In genomic region chr1:17400725-17401341, GRCh38 we compare ENCODE assay signal across 26 cellular contexts. TPM values are rescaled to one million over a fixed set of nuclear protein-coding genes. Genes with fewer than 3 reads are reported as not detected.
A peak's percentile ranks its signal among the peaks of the same experiment; 100 is the strongest.
DNase-seq lines count a peak whose midpoint lies in the region; ATAC-seq, FAIRE-seq and TF ChIP-seq lines count a peak whose summit lies in the region.
"Had no signal": no experiment of that assay in that cellular context is flagged by ENCODE, and none has a peak within 500 bp of the region (broad histone marks: within the 10 kb centered on the region; RNA-seq: fewer than 3 reads in every experiment).

No MANE protein-coding gene starts in this region.

- H3K9ac ChIP-seq in HepG2 (ENCODE audit: insufficient read depth, low read depth, low read length) = no peak overlapping the region
- H3K9ac ChIP-seq: KMS-11 had no signal

- POLR2A ChIA-PET in HepG2 (lab: Yijun Ruan, JAX) = no interaction called here
- POLR2A ChIA-PET in HEK293 (lab: Yijun Ruan, JAX) = no interaction called here

- no peaks in the 10 kb centered on the region for H3K4me1 Mint-ChIP-seq in progenitor cell of endocrine pancreas (ENCODE audit: low read depth)
- H3K4me1 Mint-ChIP-seq: B cell had no signal

- BruUV-seq in HepG2 (replicated peaks; lab: Mats Ljungman, UMichigan) = no TSS peak

- TF ChIP-seq EP300 in HepG2 (IDR thresholded peaks at IDR 0.05; ENCODE audit: low read depth in 2 of 2, low read length in 2 of 2) (no peak), HepG2 (CRISPR knock-in tag; IDR thresholded peaks at IDR 0.05; ENCODE audit: borderline replicate concordance) (no peak)

- no peaks in the 10 kb centered on the region for H4K20me1 ChIP-seq in HepG2 (ENCODE audit: insufficient read depth, low read length)

- TF ChIP-seq POLR2A in HepG2 (IDR thresholded peaks at IDR 0.05; ENCODE audit: insufficient read depth in 1 of 2, low read depth in 2 of 2, low read length in 2 of 2) = no peak
- no peak for TF ChIP-seq POLR2A in right lobe of liver (IDR thresholded peaks at IDR 0.05)
- no peak for TF ChIP-seq POLR2A in uterus (IDR thresholded peaks at IDR 0.05)

- no peak overlapping the region for H3K4me2 ChIP-seq in HepG2 (ENCODE audit: low read depth, low read length)
- H3K4me2 ChIP-seq: A549, KMS-11 had no signal

- DNase-seq in HepG2 (ENCODE audit: low spot score) = no peak
- no peak for DNase-seq in right lobe of liver
- DNase-seq in iPS-NIHi11 (ENCODE audit: low spot score) = peak; percentile 58
- DNase-seq in progenitor cell of endocrine pancreas (ENCODE audit: low spot score, unreplicated experiment) = no peak
- DNase-seq in uterus = no peak
- DNase-seq in SKM-1 treated with dmso at 0.1 percent for 144 hours (lab: John Stamatoyannopoulos, UW; ENCODE audit: unreplicated experiment) = no peak
- DNase-seq: EL, GF-D8, HCEC 1CT, NCI-H1092 treated with DMSO at 0.1 percent for 48 hours, NCI-H1436 treated with DMSO at 0.1 percent for 48 hours, NCI-H1930, NCI-H2171, NCI-H524 treated with DMSO at 0.1 percent for 48 hours, OCI-M1, Right ventricle myocardium superior had no signal

- no peak overlapping the region for H3K27ac Mint-ChIP-seq in progenitor cell of endocrine pancreas
- H3K27ac Mint-ChIP-seq: B cell, CD14-positive monocyte had no signal

- CTCF ChIA-PET in HepG2 (lab: Yijun Ruan, JAX; ENCODE audit: low intra/inter-chr PET ratio, low total read pairs) = no interaction called here
- CTCF ChIA-PET in HEK293 (lab: Yijun Ruan, JAX) = interaction anchor here (0.6 to 1.2 kb wide), 3 partner anchors 10 to 340 kb away, joined by 3 to 4 read pairs (median 4); no protein-coding TSS in a partner anchor

- no peaks in the 10 kb centered on the region for H3K36me3 Mint-ChIP-seq in progenitor cell of endocrine pancreas (ENCODE audit: insufficient read depth)
- H3K36me3 Mint-ChIP-seq: CD14-positive monocyte had no signal

- TF ChIP-seq CTCF in HepG2 (CRISPR knock-in tag; IDR thresholded peaks at IDR 0.05) = no peak
- TF ChIP-seq CTCF in right lobe of liver (IDR thresholded peaks at IDR 0.05) = no peak
- no peak for TF ChIP-seq CTCF in HEK293 (tag by site-specific recombination; IDR thresholded peaks at IDR 0.05)
- TF ChIP-seq CTCF in progenitor cell of endocrine pancreas (IDR thresholded peaks at IDR 0.05; ENCODE audit: unreplicated experiment) = peak; percentile 18
- no peak for TF ChIP-seq CTCF in uterus (IDR thresholded peaks at IDR 0.05)

- H3K27me3 ChIP-seq in HepG2 (ENCODE audit: control insufficient read depth in 1 of 2, insufficient read depth in 2 of 2, low read length in 2 of 2) (peaks cover 0 to 5% of the 10 kb centered on the region in 2 experiments; a peak in 2 of 5 replicates), right lobe of liver (no peaks in the 10 kb centered on the region), uterus (no peaks in the 10 kb centered on the region)

- peak; percentile 62 for ATAC-seq in HepG2
- ATAC-seq in right lobe of liver = no peak
- no peak for ATAC-seq in HG03342 (IDR thresholded peaks at IDR 0.05; ENCODE audit: unreplicated experiment)
- ATAC-seq: A549 had no signal

- H3K36me3 ChIP-seq in HepG2 (replicated peaks in 1 of 2; ENCODE audit: control insufficient read depth in 1 of 2, insufficient read depth in 2 of 2, low read length in 2 of 2) (no peaks in the 10 kb centered on the region), right lobe of liver (no peaks in the 10 kb centered on the region), HEK293 (ENCODE audit: control insufficient read depth in 2 of 2, insufficient read depth in 1 of 2, low read length in 2 of 2) (peaks cover 0 to 3% of the 10 kb centered on the region in 2 experiments; a peak in 1 of 3 replicates), uterus (no peaks in the 10 kb centered on the region)

- no peak for TF ChIP-seq RAD21 in HepG2 (CRISPR knock-in tag; IDR thresholded peaks at IDR 0.05)

- H3K79me2 ChIP-seq in HepG2 (ENCODE audit: insufficient read depth, low read length) = no peaks in the 10 kb centered on the region

- H3K9me3 ChIP-seq in HepG2 (ENCODE audit: low read length) (no peaks in the 10 kb centered on the region), right lobe of liver (no peaks in the 10 kb centered on the region), HEK293 (ENCODE audit: control insufficient read depth, insufficient read depth, low read depth, low read length) (no peaks in the 10 kb centered on the region), uterus (no peaks in the 10 kb centered on the region)
- H3K9me3 ChIP-seq: A549 had no signal

- in situ Hi-C loops in HepG2 (cut with HindIII; ENCODE audit: extremely low pct_ligation_motif_present, low pct_unique_long_range_greater_than_20kb) = no loop called here

- H3K4me3 ChIP-seq in HepG2 (replicated peaks in 1 of 3; ENCODE audit: insufficient read depth in 1 of 3, low read depth in 2 of 3, low read length in 3 of 3) = no peak overlapping the region
- H3K4me3 ChIP-seq in right lobe of liver = no peak overlapping the region
- H3K4me3 ChIP-seq in HEK293 (ENCODE audit: low read depth, low read length) = no peak overlapping the region
- no peak overlapping the region for H3K4me3 ChIP-seq in uterus
- H3K4me3 ChIP-seq: A549 had no signal

- WGBS in HepG2 (ENCODE audit: low lambda C conversion rate) = 47% methylated on average over 6 of the region's 11 CpGs
- 95% methylated on average over 6 of the region's 11 CpGs for WGBS in right lobe of liver (ENCODE audit: insufficient coverage, low coverage, low lambda C conversion rate, missing lambda C conversion rate)

- H3K9me3 Mint-ChIP-seq in progenitor cell of endocrine pancreas (ENCODE audit: low read depth) = no peaks in the 10 kb centered on the region
- H3K9me3 Mint-ChIP-seq: CD14-positive monocyte had no signal

- intact Hi-C loops in HepG2 (cut with micrococcal nuclease; ENCODE audit: unreplicated experiment) (no loop called here), right lobe of liver (cut with DNase I) (no loop called here), uterus (cut with DNase I; ENCODE audit: low total_unique reads) (no loop called here)

- H3K4me3 Mint-ChIP-seq in progenitor cell of endocrine pancreas (ENCODE audit: low read depth) = no peak overlapping the region
- H3K4me3 Mint-ChIP-seq: B cell, CD14-positive monocyte had no signal

- H2AFZ ChIP-seq in HepG2 (ENCODE audit: low read length) = no peak overlapping the region

- H3K27me3 Mint-ChIP-seq in progenitor cell of endocrine pancreas = peaks cover 2% of the 10 kb centered on the region
- H3K27me3 Mint-ChIP-seq: B cell had no signal

- no peak for FAIRE-seq in HepG2 (lab: Jason Lieb, UNC)
- FAIRE-seq: A549, D721Med, GM19239 had no signal

- H3K27ac ChIP-seq in HepG2 (ENCODE audit: extremely low read length, insufficient read depth, low read length) = no peak overlapping the region
- H3K27ac ChIP-seq in right lobe of liver = no peak overlapping the region
- no peak overlapping the region for H3K27ac ChIP-seq in HEK293 (ENCODE audit: extremely low read depth, low read depth, low read length)
- no peak overlapping the region for H3K27ac ChIP-seq in uterus
- H3K27ac ChIP-seq: A549, KMS-11 had no signal

- H3K4me1 ChIP-seq in HepG2 (ENCODE audit: insufficient read depth, low read length) = peaks cover 4% of the 10 kb centered on the region
- peaks cover 0 to 1% (median 0%) of the 10 kb centered on the region in 4 donors for H3K4me1 ChIP-seq in right lobe of liver
- H3K4me1 ChIP-seq in HEK293 (ENCODE audit: control insufficient read depth, insufficient read depth, low read length) = no peaks in the 10 kb centered on the region
- no peaks in the 10 kb centered on the region for H3K4me1 ChIP-seq in uterus
- H3K4me1 ChIP-seq: A549 had no signal

RNA-seq across cellular contexts. Expression of gene PADI6, which starts 28.8 kb away (rescaled TPM):
- total RNA-seq in HepG2 (2016; rRNA removed; fragmentation: Illumina TruSeq; extraction: Trizol) (not detected in 2 replicates), right lobe of liver (not detected), progenitor cell of endocrine pancreas (not detected in 2 replicates), uterus (under 1 TPM in 1 of 4 donors, not detected in 3; 0.55 TPM)
- not detected in 2 replicates for total RNA-seq in HepG2 (2016; cell fraction: cytosol; rRNA removed; fragmentation: Illumina TruSeq; extraction: Trizol; ENCODE audit: low read depth)
- total RNA-seq in HepG2 (2016; cell fraction: insoluble cytoplasmic fraction; rRNA removed; fragmentation: Illumina TruSeq; extraction: Trizol) = not detected in 2 replicates
- total RNA-seq in HepG2 (2016; cell fraction: membrane; rRNA removed; fragmentation: Illumina TruSeq; extraction: Trizol) = not detected in 2 replicates
- not detected in 2 replicates for total RNA-seq in HepG2 (2016; cell fraction: nucleus; rRNA removed; fragmentation: Illumina TruSeq; extraction: Trizol)
- not detected in 2 replicates for polyA plus RNA-seq in HepG2 (2011; rRNA removed)
- polyA plus RNA-seq in HepG2 (2011; cell fraction: cytosol; rRNA removed) = 0.03 TPM in 1 of 2 replicates, not detected in the other
- polyA plus RNA-seq in HepG2 (2011; cell fraction: nucleus; rRNA removed) = not detected in 2 replicates
- not detected in 2 replicates for polyA plus RNA-seq in HepG2 (2012)
- not detected in 2 replicates for polyA plus RNA-seq in HepG2 (2016; cell fraction: cytosol; fragmentation: Illumina TruSeq; extraction: Trizol; ENCODE audit: low read depth)
- not detected in 2 replicates for polyA plus RNA-seq in HepG2 (2016; cell fraction: insoluble cytoplasmic fraction; fragmentation: Illumina TruSeq; extraction: Trizol; ENCODE audit: low read depth)
- polyA plus RNA-seq in HepG2 (2016; cell fraction: membrane; fragmentation: Illumina TruSeq; extraction: Trizol; ENCODE audit: low read depth) = not detected in 2 replicates
- polyA plus RNA-seq in HepG2 (2016; cell fraction: nucleus; fragmentation: Illumina TruSeq; extraction: Trizol; ENCODE audit: insufficient read depth, low read depth) = not detected in 2 replicates
- polyA minus RNA-seq in HepG2 (2011; rRNA and poly(A)+ RNA removed; ENCODE audit: low replicate concordance) = not detected in 2 replicates
- not detected in 2 replicates for polyA minus RNA-seq in HepG2 (2011; cell fraction: cytosol; rRNA and poly(A)+ RNA removed)
- not detected in 2 replicates for polyA minus RNA-seq in HepG2 (2011; cell fraction: nucleus; rRNA and poly(A)+ RNA removed)
- total RNA-seq: B cell, HT1080, Right ventricle myocardium superior, SK-MEL-5 had no signal
- polyA plus RNA-seq: A549 had no signal

RNA-seq across cellular contexts. Expression of gene RCC2, which starts 38.6 kb away (rescaled TPM):
- total RNA-seq in HepG2 (2016; rRNA removed; fragmentation: Illumina TruSeq; extraction: Trizol) = 55.8 and 58.3 TPM in 2 replicates
- 4.8 TPM in 2 replicates for total RNA-seq in HepG2 (2016; cell fraction: cytosol; rRNA removed; fragmentation: Illumina TruSeq; extraction: Trizol; ENCODE audit: low read depth)
- 47.1 and 59.6 TPM in 2 replicates for total RNA-seq in HepG2 (2016; cell fraction: insoluble cytoplasmic fraction; rRNA removed; fragmentation: Illumina TruSeq; extraction: Trizol)
- 18.1 and 20.4 TPM in 2 replicates for total RNA-seq in HepG2 (2016; cell fraction: membrane; rRNA removed; fragmentation: Illumina TruSeq; extraction: Trizol)
- total RNA-seq in HepG2 (2016; cell fraction: nucleus; rRNA removed; fragmentation: Illumina TruSeq; extraction: Trizol) = 27.9 and 29.9 TPM in 2 replicates
- polyA plus RNA-seq in HepG2 (2011; rRNA removed) = 20.5 TPM in 2 replicates
- 18.5 and 19.0 TPM in 2 replicates for polyA plus RNA-seq in HepG2 (2011; cell fraction: cytosol; rRNA removed)
- 42.4 and 51.1 TPM in 2 replicates for polyA plus RNA-seq in HepG2 (2011; cell fraction: nucleus; rRNA removed)
- polyA plus RNA-seq in HepG2 (2012) = 21.1 and 23.9 TPM in 2 replicates
- polyA plus RNA-seq in HepG2 (2016; cell fraction: cytosol; fragmentation: Illumina TruSeq; extraction: Trizol; ENCODE audit: low read depth) = 2.8 and 3.2 TPM in 2 replicates
- polyA plus RNA-seq in HepG2 (2016; cell fraction: insoluble cytoplasmic fraction; fragmentation: Illumina TruSeq; extraction: Trizol; ENCODE audit: low read depth) = 46.1 and 61.1 TPM in 2 replicates
- 11.0 and 11.8 TPM in 2 replicates for polyA plus RNA-seq in HepG2 (2016; cell fraction: membrane; fragmentation: Illumina TruSeq; extraction: Trizol; ENCODE audit: low read depth)
- polyA plus RNA-seq in HepG2 (2016; cell fraction: nucleus; fragmentation: Illumina TruSeq; extraction: Trizol; ENCODE audit: insufficient read depth, low read depth) = 53.8 and 58.4 TPM in 2 replicates
- polyA minus RNA-seq in HepG2 (2011; rRNA and poly(A)+ RNA removed; ENCODE audit: low replicate concordance) = 87.9 and 245 TPM in 2 replicates
- polyA minus RNA-seq in HepG2 (2011; cell fraction: cytosol; rRNA and poly(A)+ RNA removed) = 23.5 and 33.8 TPM in 2 replicates
- polyA minus RNA-seq in HepG2 (2011; cell fraction: nucleus; rRNA and poly(A)+ RNA removed) = 10.8 and 12.2 TPM in 2 replicates
- 10 to 100 TPM in 4 of 6 experiments, 1 to 10 TPM in 2; 7.7 to 15.6 (median 11.6) TPM for total RNA-seq in right lobe of liver
- 193 and 196 TPM in 2 replicates for total RNA-seq in progenitor cell of endocrine pancreas
- 10 to 100 TPM; 11.8 to 50.4 (median 25.7) TPM for total RNA-seq in uterus
